ENCODE assay signal across 34 cellular contexts in genomic region chr4:93718233-93718632, GRCh38.
"Had no signal": no experiment of that assay in that cellular context is flagged by ENCODE, and none has a peak within 500 bp of the region (broad histone marks: within the 10 kb centered on the region; RNA-seq: fewer than 3 reads in every experiment).

No MANE protein-coding gene starts in this region.

- FAIRE-seq: astrocyte, bronchial epithelial cell had no signal

- H3K4me1 ChIP-seq: adrenal gland, ascending aorta, body of pancreas, breast epithelium had no signal

- H3K9me3 ChIP-seq: adrenal gland, ascending aorta, body of pancreas, breast epithelium had no signal

- ATAC-seq: activated naive CD4-positive, alpha-beta T cell treated with anti-CD3 and anti-CD28 coated beads, Interleukin-2, amount 50 U/mL, for 72 hours; activated naive CD8-positive, alpha-beta T cell treated with anti-CD3 and anti-CD28 coated beads, Interleukin-2, amount 50 U/mL, for 24 hours; activated T-cell treated with anti-CD3 and anti-CD28 coated beads, Interleukin-2, amount 50 U/mL, for 4 hours; activated T-cell treated with anti-CD3 and anti-CD28 coated beads, Interleukin-2, amount 50 U/mL, for 72 hours; activated T-helper 17 cell treated with anti-CD3 and anti-CD28 coated beads, Interleukin-2, amount 50 U/mL, for 72 hours; body of pancreas had no signal

- DNase-seq: activated effector memory CD4-positive, alpha-beta T cell treated with anti-CD3 and anti-CD28 coated beads, Interleukin-2, amount 50 U/mL, for 16 hours; activated effector memory CD4-positive, alpha-beta T cell treated with Interleukin-2 at 50 U/mL for 16 hours; activated gamma-delta T cell; activated gamma-delta T cell treated with Interleukin-2 at 50 U/mL for 16 hours; activated naive CD4-positive, alpha-beta T cell; activated naive CD4-positive, alpha-beta T cell treated with anti-CD3 and anti-CD28 coated beads for 36 hours; activated naive CD4-positive, alpha-beta T cell treated with anti-CD3 and anti-CD28 coated beads, Interleukin-2, amount 10 ng/mL, durations not matched to agents 7 days and 5 days; activated naive CD4-positive, alpha-beta T cell treated with anti-CD3 and anti-CD28 coated beads, Interleukin-2, amount 50 U/mL, for 16 hours; activated naive CD4-positive, alpha-beta T cell treated with Interleukin-2 at 50 U/mL for 16 hours; activated naive CD8-positive, alpha-beta T cell treated with anti-CD3 and anti-CD28 coated beads for 36 hours; activated naive CD8-positive, alpha-beta T cell treated with anti-CD3 and anti-CD28 coated beads, Interleukin-2, amount 10 ng/mL, durations not matched to agents 7 days and 5 days; activated naive CD8-positive, alpha-beta T cell treated with anti-CD3 and anti-CD28 coated beads, Interleukin-2, amount 50 U/mL, for 24 hours; activated T-cell treated with anti-CD3 and anti-CD28 coated beads, Interleukin-2, amount 50 U/mL, for 1 hour; activated T-cell treated with anti-CD3 and anti-CD28 coated beads, Interleukin-2, amount 50 U/mL, for 24 hours; activated T-cell treated with anti-CD3 and anti-CD28 coated beads, Interleukin-2, amount 50 U/mL, for 4 hours; activated T-cell treated with anti-CD3 and anti-CD28 coated beads, Interleukin-2, amount 50 U/mL, for 48 hours; activated T-cell treated with anti-CD3 and anti-CD28 coated beads, Interleukin-2, amount 50 U/mL, for 72 hours; adrenal gland; amniotic stem cell; amygdala; anterior cingulate cortex; aorta; body of pancreas; brain microvascular endothelial cell; caudate nucleus; central memory CD4-positive, alpha-beta T cell; cerebellar nuclear complex had no signal

- H3K36me3 ChIP-seq: adrenal gland, ascending aorta, brain microvascular endothelial cell, breast epithelium, cardiac muscle cell had no signal

- H3K27me3 ChIP-seq: adrenal gland, ascending aorta, body of pancreas, brain microvascular endothelial cell, breast epithelium, cardiac muscle cell had no signal

- H3K27ac ChIP-seq: adrenal gland, ascending aorta, body of pancreas, brain microvascular endothelial cell, breast epithelium, cardiac muscle cell had no signal

- H3K4me3 ChIP-seq: adrenal gland, ascending aorta, body of pancreas, breast epithelium, cardiac muscle cell had no signal
